ENCODE assay signal across 29 cellular contexts in the genomic region with DNA sequence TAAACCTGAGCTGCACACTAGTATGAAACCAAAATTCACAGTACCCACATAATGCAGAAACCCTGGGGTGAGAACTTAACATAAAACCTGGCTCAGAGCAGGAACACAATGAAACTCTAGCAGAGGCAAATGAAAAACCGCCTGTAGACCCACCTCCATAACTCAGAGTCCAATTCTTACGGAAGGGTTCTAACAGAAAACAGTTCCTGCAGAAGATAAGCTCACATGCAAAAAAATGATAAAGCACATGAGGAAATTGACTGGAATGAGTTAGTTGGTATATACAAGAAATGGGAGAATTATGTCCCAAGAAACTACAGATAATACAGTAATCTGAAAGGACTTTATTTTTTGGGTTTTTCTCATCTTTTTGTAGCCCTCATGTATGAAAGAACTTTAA. TPM values are rescaled to one million over a fixed set of nuclear protein-coding genes. Genes with fewer than 3 reads are reported as not detected.
"Had no signal": no experiment of that assay in that cellular context is flagged by ENCODE, and none has a peak within 500 bp of the region (broad histone marks: within the 10 kb centered on the region; RNA-seq: fewer than 3 reads in every experiment).

No MANE protein-coding gene starts in this region.

- H3K4me1 ChIP-seq: left lung, lower lobe of right lung, pancreas, prostate gland, spleen, tibial nerve, uterus had no signal

- H3K4me3 ChIP-seq: left lung, lower lobe of right lung, pancreas, prostate gland, skin epidermis, spleen, tibial nerve, uterus had no signal

- H3K36me3 ChIP-seq: left lung, lower lobe of right lung, pancreas, prostate gland, spleen, tibial nerve, uterus had no signal

- H3K4me1 Mint-ChIP-seq: immature natural killer cell; naive thymus-derived CD8-positive, alpha-beta T cell; nephron; stimulated activated memory B cell treated with anti-CD40 and anti-IgM and Interleukin-4, amounts not matched to agents 10 μg/mL and 1 μg/mL and 100 μg/mL, for 72 hours; stimulated activated naive CD8-positive, alpha-beta T cell treated with anti-CD3 and anti-CD28 coated beads, Interleukin-15, amount 100 ng/mL, for 72 hours had no signal

- FAIRE-seq: islet of Langerhans had no signal

- H3K36me3 Mint-ChIP-seq: immature natural killer cell; naive thymus-derived CD8-positive, alpha-beta T cell; stimulated activated memory B cell treated with anti-CD40 and anti-IgM and Interleukin-4, amounts not matched to agents 10 μg/mL and 1 μg/mL and 100 μg/mL, for 72 hours; type B pancreatic cell had no signal

- H3K27ac Mint-ChIP-seq: immature natural killer cell; naive thymus-derived CD8-positive, alpha-beta T cell; nephron; stimulated activated memory B cell treated with anti-CD40 and anti-IgM and Interleukin-4, amounts not matched to agents 10 μg/mL and 1 μg/mL and 100 μg/mL, for 72 hours; stimulated activated naive CD8-positive, alpha-beta T cell treated with anti-CD3 and anti-CD28 coated beads, Interleukin-15, amount 100 ng/mL, for 72 hours; type B pancreatic cell had no signal

- H3K9me3 ChIP-seq: left lung, lower lobe of right lung, pancreas, prostate gland, spleen, tibial nerve, uterus had no signal

- H3K27ac ChIP-seq: left lung, lower lobe of right lung, pancreas, prostate gland, skin epidermis, spleen, tibial nerve, uterus had no signal

- H3K27me3 ChIP-seq: uterus had no signal

- DNase-seq: immature natural killer cell; kidney; left colon; left lung; lower lobe of right lung; mammary epithelial cell; mesenchymal stem cell; naive thymus-derived CD8-positive, alpha-beta T cell; nucleus accumbens; pancreas; posterior cingulate gyrus; retina; right cardiac atrium; spleen; stimulated activated CD4-positive, alpha-beta T cell treated with anti-CD3 and anti-CD28 coated beads, Interleukin-4, amount 100 ng/mL, for 24 hours; stimulated activated naive CD4-positive, alpha-beta T cell treated with Interleukin-2 at 50 U/mL for 16 hours; stimulated activated naive CD8-positive, alpha-beta T cell treated with anti-CD3 and anti-CD28 coated beads, Interleukin-15, amount 100 ng/mL, for 72 hours; substantia nigra; uterus had no signal

- ATAC-seq: left colon; left lung; lower lobe of right lung; naive thymus-derived CD8-positive, alpha-beta T cell; pancreas; right cardiac atrium; sciatic nerve; stimulated activated memory B cell treated with anti-CD40 and anti-IgM and Interleukin-4, amounts not matched to agents 10 μg/mL and 1 μg/mL and 100 μg/mL, for 72 hours; stimulated activated naive CD8-positive, alpha-beta T cell treated with anti-CD3 and anti-CD28 coated beads, Interleukin-15, amount 100 ng/mL, for 72 hours had no signal

- H3K9me3 Mint-ChIP-seq: immature natural killer cell; naive thymus-derived CD8-positive, alpha-beta T cell; nephron; stimulated activated memory B cell treated with anti-CD40 and anti-IgM and Interleukin-4, amounts not matched to agents 10 μg/mL and 1 μg/mL and 100 μg/mL, for 72 hours; stimulated activated naive CD8-positive, alpha-beta T cell treated with anti-CD3 and anti-CD28 coated beads, Interleukin-15, amount 100 ng/mL, for 72 hours had no signal

- H3K27me3 Mint-ChIP-seq: naive thymus-derived CD8-positive, alpha-beta T cell; stimulated activated memory B cell treated with anti-CD40 and anti-IgM and Interleukin-4, amounts not matched to agents 10 μg/mL and 1 μg/mL and 100 μg/mL, for 72 hours had no signal

- H3K4me3 Mint-ChIP-seq: immature natural killer cell; naive thymus-derived CD8-positive, alpha-beta T cell; nephron; neural crest cell; stimulated activated memory B cell treated with anti-CD40 and anti-IgM and Interleukin-4, amounts not matched to agents 10 μg/mL and 1 μg/mL and 100 μg/mL, for 72 hours; stimulated activated naive CD8-positive, alpha-beta T cell treated with anti-CD3 and anti-CD28 coated beads, Interleukin-15, amount 100 ng/mL, for 72 hours; type B pancreatic cell had no signal

RNA-seq across cellular contexts. Expression of a gene that starts 14.7 kb away (rescaled TPM):
- total RNA-seq: kidney; left colon; lower lobe of right lung; naive thymus-derived CD8-positive, alpha-beta T cell; spleen; ureter had no signal
- polyA plus RNA-seq: immature natural killer cell; naive thymus-derived CD8-positive, alpha-beta T cell; spleen had no signal
